Comparison of ENCODE assay signal across 18 cellular contexts in genomic region chr3:41598804-41599481, GRCh38.
DNase-seq lines count a peak whose midpoint lies in the region; ATAC-seq, FAIRE-seq and TF ChIP-seq lines count a peak whose summit lies in the region.
"Had no signal": no experiment of that assay in that cellular context is flagged by ENCODE, and none has a peak within 500 bp of the region (broad histone marks: within the 10 kb centered on the region; RNA-seq: fewer than 3 reads in every experiment).

No MANE protein-coding gene starts in this region.

- H3K27me3 ChIP-seq in AG04450 (ENCODE audit: control insufficient read depth, insufficient read depth, low read length) (no peaks in the 10 kb centered on the region), GM23248 (replicated peaks; ENCODE audit: insufficient read depth) (no peaks in the 10 kb centered on the region), mesendoderm (ENCODE audit: insufficient read depth, low read length, poor library complexity) (no peaks in the 10 kb centered on the region), tibial artery (no peaks in the 10 kb centered on the region), pancreas (no peaks in the 10 kb centered on the region)

- no peak overlapping the region for H2AK5ac ChIP-seq in mesendoderm (ENCODE audit: low read length)

- H3K79me2 ChIP-seq in GM23248 (ENCODE audit: insufficient read depth) (no peaks in the 10 kb centered on the region), mesendoderm (ENCODE audit: control insufficient read depth, insufficient read depth, low read length) (no peaks in the 10 kb centered on the region)

- H3K4me2 ChIP-seq in GM23248 (ENCODE audit: unreplicated experiment) (no peak overlapping the region), mesendoderm (ENCODE audit: low read length) (no peak overlapping the region)

- H4K5ac ChIP-seq in mesendoderm (ENCODE audit: low read length), result no peak overlapping the region

- H2BK120ac ChIP-seq in mesendoderm (ENCODE audit: low read depth, low read length), result no peak overlapping the region

- H3K18ac ChIP-seq in mesendoderm (ENCODE audit: low read length), result no peak overlapping the region

- no peaks in the 10 kb centered on the region for H3K9me2 ChIP-seq in GM23248 (ENCODE audit: insufficient read depth)

- in situ Hi-C loops in GM23248 (cut with MboI), result no loop called here

- no peaks in the 10 kb centered on the region for H3K4me1 ChIP-seq in GM23248 (ENCODE audit: insufficient read depth)
- H3K4me1 ChIP-seq in mesendoderm (ENCODE audit: control insufficient read depth, low read depth, low read length), result no peaks in the 10 kb centered on the region
- peaks cover 0 to 7% (median 0%) of the 10 kb centered on the region in 4 donors for H3K4me1 ChIP-seq in tibial artery
- H3K4me1 ChIP-seq in pancreas, result no peaks in the 10 kb centered on the region

- H2AFZ ChIP-seq in GM23248, result no peak overlapping the region

- no peak overlapping the region for H3K27ac ChIP-seq in AG04450 (ENCODE audit: low read depth, low read length)
- H3K27ac ChIP-seq in GM23248, result no peak overlapping the region
- no peak overlapping the region for H3K27ac ChIP-seq in mesendoderm (ENCODE audit: low read depth, low read length)
- no peak overlapping the region for H3K27ac ChIP-seq in tibial artery
- H3K27ac ChIP-seq in pancreas, result no peak overlapping the region

- TF ChIP-seq CTCF in AG04450 (IDR thresholded peaks at IDR 0.05; ENCODE audit: low read depth, low read length), result no peak
- no peak for TF ChIP-seq CTCF in tibial artery (IDR thresholded peaks at IDR 0.05)
- TF ChIP-seq CTCF in pancreas (IDR thresholded peaks at IDR 0.05), result no peak

- CTCF ChIA-PET in AG04450 (lab: Charles Lee), result no interaction called here

- H4K8ac ChIP-seq in mesendoderm (ENCODE audit: low read depth, low read length), result no peak overlapping the region

- H3K9ac ChIP-seq in GM23248 (no peak overlapping the region), mesendoderm (ENCODE audit: low read length) (no peak overlapping the region)

- DNase-seq in AG04450 (ENCODE audit: low read depth, low spot score), result peak; percentile 3
- peak; percentile 31 for DNase-seq in GM23248
- DNase-seq in SK-N-DZ (ENCODE audit: low spot score), result peak; percentile 8
- DNase-seq in foreskin melanocyte, result peak; percentile 14
- no peak for DNase-seq in mesendoderm
- DNase-seq in tibial artery, result no peak
- DNase-seq in NCI-H69 (lab: John Stamatoyannopoulos, UW), result no peak
- DNase-seq in pancreas, result no peak
- DNase-seq: activated CD4-positive, alpha-beta T cell treated with anti-CD3 and anti-CD28 coated beads for 1 hour; activated effector memory CD4-positive, alpha-beta T cell treated with Interleukin-2 at 50 U/mL for 16 hours; aorta; dermis blood vessel endothelial cell; kidney; NCI-H2171 treated with DMSO at 0.1 percent for 48 hours; occipital lobe; SHP77 treated with DMSO at 0.1 percent for 48 hours; stimulated activated CD4-positive, alpha-beta T cell treated with anti-CD3 and anti-CD28 coated beads, Interleukin-4, amount 100 ng/mL, for 4 hours had no signal

- H3K4me3 ChIP-seq in AG04450 (ENCODE audit: low read depth, low read length), result no peak overlapping the region
- H3K4me3 ChIP-seq in GM23248, result no peak overlapping the region
- no peak overlapping the region for H3K4me3 ChIP-seq in mesendoderm (ENCODE audit: low read length)
- H3K4me3 ChIP-seq in tibial artery, result no peak overlapping the region
- no peak overlapping the region for H3K4me3 ChIP-seq in pancreas

- H3K9me3 ChIP-seq in AG04450 (ENCODE audit: control insufficient read depth, insufficient read depth, low read length) (no peaks in the 10 kb centered on the region), GM23248 (ENCODE audit: low read depth) (no peaks in the 10 kb centered on the region), tibial artery (no peaks in the 10 kb centered on the region), pancreas (no peaks in the 10 kb centered on the region)

- ATAC-seq in pancreas, result no peak

- H3K56ac ChIP-seq in mesendoderm (ENCODE audit: low read length), result no peak overlapping the region

- no peak overlapping the region for H2BK15ac ChIP-seq in mesendoderm (replicated peaks; ENCODE audit: low read depth)

- H3K79me1 ChIP-seq in mesendoderm (ENCODE audit: low read length), result no peaks in the 10 kb centered on the region

- H4K20me1 ChIP-seq in GM23248 (ENCODE audit: insufficient read depth), result no peaks in the 10 kb centered on the region

- H3F3A ChIP-seq in GM23248 (ENCODE audit: insufficient read depth), result no peaks in the 10 kb centered on the region

- intact Hi-C loops in tibial artery (cut with DNase I; ENCODE audit: low total_unique reads), result no loop called here
- intact Hi-C loops in pancreas (cut with DNase I), result no loop called here

- FAIRE-seq in pancreas (lab: Jason Lieb, UNC), result no peak
- FAIRE-seq: GM18507, kidney had no signal

- no peak overlapping the region for H3K4ac ChIP-seq in mesendoderm (ENCODE audit: low read depth, low read length)

- H2BK5ac ChIP-seq in mesendoderm (ENCODE audit: low read length), result no peak overlapping the region

- POLR2A ChIA-PET in AG04450 (lab: Yijun Ruan, JAX), result interaction anchor here (0.6 kb wide), 1 partner anchor 1124 kb away, joined by 3 read pairs; no protein-coding TSS in a partner anchor

- 25 to 37% methylated on average over 3 of the region's 3 CpGs for WGBS in GM23248 (ENCODE audit: low coverage in 1 of 2, low lambda C conversion rate in 2 of 2, missing lambda C conversion rate in 2 of 2), 2 experiments
- WGBS in mesendoderm (ENCODE audit: extremely low coverage, insufficient coverage, low lambda C conversion rate), result no CpG with 5 or more reads among the region's 3 CpGs
- WGBS in pancreas, 2 donors, result 65 to 71% methylated on average over 3 of the region's 3 CpGs

- H3K36me3 ChIP-seq in GM23248 (ENCODE audit: low read depth) (no peaks in the 10 kb centered on the region), mesendoderm (ENCODE audit: control insufficient read depth, insufficient read depth, low read length) (no peaks in the 10 kb centered on the region), tibial artery (no peaks in the 10 kb centered on the region), pancreas (no peaks in the 10 kb centered on the region)

- no peak overlapping the region for H3K23ac ChIP-seq in mesendoderm (ENCODE audit: low read length)

Comparison
In these comparisons a context has a peak if more than half of its experiments do, and no peak if none do; other contexts are left out.
1. DNase-seq: peak in AG04450 (single experiment), GM23248 (single experiment), SK-N-DZ (single experiment) and foreskin melanocyte (single experiment); none in mesendoderm (single experiment), tibial artery (0 of 2), NCI-H69 (single experiment) and pancreas (0 of 6).